ENCODE assay signal across 1 cellular context in the genomic region with DNA sequence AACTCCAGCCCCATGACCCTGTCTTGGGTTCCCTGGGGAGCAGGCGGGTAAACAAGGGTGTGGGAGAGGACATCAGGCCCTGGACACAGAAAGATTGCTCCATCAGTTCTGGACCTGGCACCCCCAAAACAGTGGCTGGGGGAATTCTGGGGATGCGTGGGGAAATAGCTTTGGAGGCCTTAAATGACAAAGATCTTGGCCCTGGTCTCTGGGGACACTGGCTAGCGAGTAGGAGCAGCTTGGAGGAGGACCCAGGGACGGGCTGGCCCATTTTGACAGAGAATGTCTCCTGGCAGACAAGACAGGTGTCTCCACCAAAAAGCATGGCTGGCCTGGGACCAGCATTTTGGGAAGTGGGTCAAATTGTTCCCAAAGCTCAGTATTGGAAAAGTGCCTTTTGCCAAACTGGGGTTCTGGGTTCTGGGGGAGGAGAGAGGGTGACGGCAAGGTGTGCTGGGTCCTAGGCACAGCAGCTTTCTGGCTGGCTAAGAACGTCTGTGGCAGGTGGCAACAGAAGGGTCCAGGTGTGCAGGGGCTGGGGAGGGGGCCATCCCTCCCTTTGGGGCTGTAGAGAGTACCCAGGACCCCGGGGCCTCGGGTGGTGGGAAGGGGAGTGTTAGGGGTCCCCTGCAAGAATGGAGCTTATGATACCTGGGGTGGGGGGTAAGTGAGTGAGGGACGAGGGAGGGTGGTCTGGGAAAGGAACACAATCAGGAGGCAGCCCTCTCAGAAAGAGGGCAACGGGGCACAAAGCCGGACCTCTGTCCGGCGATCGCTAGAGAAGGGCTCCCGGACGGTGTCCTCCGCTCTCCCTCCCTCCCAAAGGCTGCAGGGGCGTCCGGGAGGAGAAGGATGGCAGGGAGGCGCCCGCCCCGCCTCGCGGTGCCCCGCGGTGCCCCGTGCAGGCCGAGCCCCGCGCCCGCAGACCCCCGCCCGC.
TF ChIP-seq lines count a peak whose summit lies in the region.

No MANE protein-coding gene starts in this region.

TF ChIP-seq in HEK293, 187 proteins besides CTCF, POLR2A, EP300 and RAD21 (continued from another document):
- TF ChIP-seq, protein P1, sequence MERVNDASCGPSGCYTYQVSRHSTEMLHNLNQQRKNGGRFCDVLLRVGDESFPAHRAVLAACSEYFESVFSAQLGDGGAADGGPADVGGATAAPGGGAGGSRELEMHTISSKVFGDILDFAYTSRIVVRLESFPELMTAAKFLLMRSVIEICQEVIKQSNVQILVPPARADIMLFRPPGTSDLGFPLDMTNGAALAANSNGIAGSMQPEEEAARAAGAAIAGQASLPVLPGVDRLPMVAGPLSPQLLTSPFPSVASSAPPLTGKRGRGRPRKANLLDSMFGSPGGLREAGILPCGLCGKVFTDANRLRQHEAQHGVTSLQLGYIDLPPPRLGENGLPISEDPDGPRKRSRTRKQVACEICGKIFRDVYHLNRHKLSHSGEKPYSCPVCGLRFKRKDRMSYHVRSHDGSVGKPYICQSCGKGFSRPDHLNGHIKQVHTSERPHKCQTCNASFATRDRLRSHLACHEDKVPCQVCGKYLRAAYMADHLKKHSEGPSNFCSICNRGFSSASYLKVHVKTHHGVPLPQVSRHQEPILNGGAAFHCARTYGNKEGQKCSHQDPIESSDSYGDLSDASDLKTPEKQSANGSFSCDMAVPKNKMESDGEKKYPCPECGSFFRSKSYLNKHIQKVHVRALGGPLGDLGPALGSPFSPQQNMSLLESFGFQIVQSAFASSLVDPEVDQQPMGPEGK (tag by site-specific recombination; IDR thresholded peaks at IDR 0.05): no peak
- TF ChIP-seq ZNF610 (tag by site-specific recombination; IDR thresholded peaks at IDR 0.05; ENCODE audit: borderline replicate concordance): no peak
- no peak for TF ChIP-seq ZNF549 (tag by site-specific recombination; IDR thresholded peaks at IDR 0.05)
- TF ChIP-seq ZNF768 (tag by site-specific recombination; IDR thresholded peaks at IDR 0.05): no peak
- no peak for TF ChIP-seq ZNF514 (tag by site-specific recombination; IDR thresholded peaks at IDR 0.05)
